32 cellular contexts compared by ENCODE assay signal in the genomic region with DNA sequence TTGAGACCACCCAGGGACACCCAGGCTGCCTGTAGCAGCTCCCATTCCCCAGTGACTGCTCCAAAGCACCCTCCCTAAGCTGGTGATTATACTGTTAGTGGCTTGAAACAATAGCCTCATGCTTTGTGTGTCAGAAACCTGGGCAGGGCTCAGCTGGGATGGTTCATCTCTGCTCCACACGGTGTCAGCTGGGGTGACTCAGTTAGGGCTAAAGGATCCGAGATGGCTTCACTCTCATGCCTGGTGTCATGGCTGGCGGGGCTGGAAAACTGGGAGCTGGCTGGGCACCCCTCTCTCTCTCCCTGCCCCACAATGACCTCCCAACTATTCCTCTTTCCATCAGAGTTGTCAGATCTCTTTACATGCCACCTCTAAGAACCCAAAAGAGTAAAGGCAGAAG. TPM values are rescaled to one million over a fixed set of nuclear protein-coding genes. Genes with fewer than 3 reads are reported as not detected.
DNase-seq lines count a peak whose midpoint lies in the region; ATAC-seq, FAIRE-seq and TF ChIP-seq lines count a peak whose summit lies in the region.
"Had no signal": no experiment of that assay in that cellular context is flagged by ENCODE, and none has a peak within 500 bp of the region (broad histone marks: within the 10 kb centered on the region; RNA-seq: fewer than 3 reads in every experiment).

No MANE protein-coding gene starts in this region.

- H3K27me3 ChIP-seq in HepG2 (ENCODE audit: control insufficient read depth in 1 of 2, insufficient read depth in 2 of 2, low read length in 2 of 2) = peaks cover 7 to 37% of the 10 kb centered on the region in 2 experiments; a peak in 4 of 5 replicates
- H3K27me3 ChIP-seq in right lobe of liver = peaks cover 0 to 4% of the 10 kb centered on the region in 2 donors
- H3K27me3 ChIP-seq: BE2C, BLaER1 had no signal

- H3K4me2 ChIP-seq in HepG2 (ENCODE audit: low read depth, low read length) = no peak overlapping the region
- H3K4me2 ChIP-seq: BLaER1 had no signal

- H3K4me1 ChIP-seq in HepG2 (ENCODE audit: insufficient read depth, low read length) (0 out of 2 replicates have a peak, but pooled peaks cover 4% of the 10 kb centered on the region), right lobe of liver (peaks cover 0 to 7% (median 0%) of the 10 kb centered on the region in 4 donors), kidney (ENCODE audit: control insufficient read depth in 1 of 2, insufficient read depth in 1 of 2, low read depth in 1 of 2, low read length in 2 of 2) (peaks cover 2 to 4% of the 10 kb centered on the region in 2 donors)

- no peak for TF ChIP-seq RAD21 in HepG2 (CRISPR knock-in tag; IDR thresholded peaks at IDR 0.05)

- H3K4me1 Mint-ChIP-seq in naive thymus-derived CD8-positive, alpha-beta T cell = peaks cover 0 to 11% (median 4%) of the 10 kb centered on the region in 4 donors
- peaks cover 3% of the 10 kb centered on the region; the same call in 1 of the 2 replicates for H3K4me1 Mint-ChIP-seq in WTC11

- H3K9me3 Mint-ChIP-seq in naive thymus-derived CD8-positive, alpha-beta T cell = peaks cover 0 to 8% (median 0%) of the 10 kb centered on the region in 9 donors
- peaks cover 22% of the 10 kb centered on the region for H3K9me3 Mint-ChIP-seq in WTC11

- WGBS in HepG2 (ENCODE audit: low lambda C conversion rate) = 3% methylated on average over 3 of the region's 3 CpGs
- WGBS in right lobe of liver (ENCODE audit: insufficient coverage, low coverage, low lambda C conversion rate, missing lambda C conversion rate) = no CpG with 5 or more reads among the region's 3 CpGs

- TF ChIP-seq EP300 in HepG2 (IDR thresholded peaks at IDR 0.05; ENCODE audit: low read depth in 2 of 2, low read length in 2 of 2) (no peak), HepG2 (CRISPR knock-in tag; IDR thresholded peaks at IDR 0.05; ENCODE audit: borderline replicate concordance) (no peak)

- no peaks in the 10 kb centered on the region for H3K36me3 Mint-ChIP-seq in naive thymus-derived CD8-positive, alpha-beta T cell
- H3K36me3 Mint-ChIP-seq in WTC11 = peaks cover 5% of the 10 kb centered on the region
- H3K36me3 Mint-ChIP-seq: CD14-positive monocyte; CD4-positive, alpha-beta memory T cell; CD4-positive, CD25-positive, alpha-beta regulatory T cell; CD8-positive, alpha-beta memory T cell had no signal

- no peaks in the 10 kb centered on the region for H4K20me1 ChIP-seq in HepG2 (ENCODE audit: insufficient read depth, low read length)
- H4K20me1 ChIP-seq: BLaER1 had no signal

- intact Hi-C loops in HepG2 (cut with micrococcal nuclease; ENCODE audit: unreplicated experiment) = no loop called here
- intact Hi-C loops in right lobe of liver (cut with DNase I) = no loop called here
- intact Hi-C loops in kidney (cut with DNase I) = loop anchor here (10.0 kb wide), 1 partner anchor 529 kb away; no protein-coding TSS in a partner anchor

- H3K27ac ChIP-seq in HepG2 (ENCODE audit: extremely low read length, insufficient read depth, low read length) (no peak overlapping the region), right lobe of liver (no peak overlapping the region), kidney (ENCODE audit: low read depth in 2 of 2, low read length in 2 of 2) (no peak overlapping the region)
- H3K27ac ChIP-seq: BLaER1 had no signal

- H3K4me3 ChIP-seq in HepG2 (replicated peaks in 1 of 3; ENCODE audit: insufficient read depth in 1 of 3, low read depth in 2 of 3, low read length in 3 of 3) (no peak overlapping the region), right lobe of liver (no peak overlapping the region), kidney (ENCODE audit: low read length in 2 of 2) (no peak overlapping the region)
- H3K4me3 ChIP-seq: BLaER1, GM12878 had no signal

- H3K27ac Mint-ChIP-seq in naive thymus-derived CD8-positive, alpha-beta T cell = no peak overlapping the region
- H3K27ac Mint-ChIP-seq in WTC11 = no peak overlapping the region
- H3K27ac Mint-ChIP-seq: CD14-positive monocyte; CD4-positive, CD25-positive, alpha-beta regulatory T cell; CD8-positive, alpha-beta memory T cell had no signal

- no peaks in the 10 kb centered on the region for H3K36me3 ChIP-seq in HepG2 (replicated peaks in 1 of 2; ENCODE audit: control insufficient read depth in 1 of 2, insufficient read depth in 2 of 2, low read length in 2 of 2)
- no peaks in the 10 kb centered on the region for H3K36me3 ChIP-seq in right lobe of liver
- H3K36me3 ChIP-seq in kidney (ENCODE audit: control insufficient read depth in 1 of 2, insufficient read depth in 2 of 2, low read length in 2 of 2) = no peaks in the 10 kb centered on the region
- H3K36me3 ChIP-seq: BE2C, BLaER1 had no signal

- POLR2A ChIA-PET in HepG2 (lab: Yijun Ruan, JAX) = no interaction called here
- POLR2A ChIA-PET in naive thymus-derived CD8-positive, alpha-beta T cell (lab: Charles Lee) = no interaction called here
- POLR2A ChIA-PET in WTC11 (lab: Charles Lee) = no interaction called here

- no peak overlapping the region for H3K4me3 Mint-ChIP-seq in naive thymus-derived CD8-positive, alpha-beta T cell
- H3K4me3 Mint-ChIP-seq in WTC11 = no peak overlapping the region
- H3K4me3 Mint-ChIP-seq: CD14-positive monocyte; CD4-positive, alpha-beta memory T cell; CD4-positive, CD25-positive, alpha-beta regulatory T cell; CD8-positive, alpha-beta memory T cell had no signal

- H3K27me3 Mint-ChIP-seq in naive thymus-derived CD8-positive, alpha-beta T cell = peaks cover 3 to 42% (median 25%) of the 10 kb centered on the region in 5 donors
- peaks cover 20% of the 10 kb centered on the region for H3K27me3 Mint-ChIP-seq in WTC11 (ENCODE audit: low read depth)

- TF ChIP-seq CTCF in HepG2 (CRISPR knock-in tag; IDR thresholded peaks at IDR 0.05) (no peak), right lobe of liver (IDR thresholded peaks at IDR 0.05) (no peak), kidney (IDR thresholded peaks at IDR 0.05; ENCODE audit: borderline replicate concordance, extremely low read depth, insufficient read depth) (no peak), WTC11 (IDR thresholded peaks at IDR 0.05) (no peak)

- H3K9ac ChIP-seq in HepG2 (ENCODE audit: insufficient read depth, low read depth, low read length) (no peak overlapping the region), kidney (ENCODE audit: low read length in 2 of 2) (no peak overlapping the region)
- H3K9ac ChIP-seq: BLaER1 had no signal

- in situ Hi-C loops in HepG2 (cut with HindIII; ENCODE audit: extremely low pct_ligation_motif_present, low pct_unique_long_range_greater_than_20kb) = no loop called here

- BruUV-seq in HepG2 (replicated peaks; lab: Mats Ljungman, UMichigan) = no TSS peak

- no peaks in the 10 kb centered on the region for H3K79me2 ChIP-seq in HepG2 (ENCODE audit: insufficient read depth, low read length)

- H3K9me3 ChIP-seq in HepG2 (ENCODE audit: low read length) (peaks cover 16% of the 10 kb centered on the region; the same call in 1 of the 2 replicates), right lobe of liver (no peaks in the 10 kb centered on the region), kidney (ENCODE audit: control insufficient read depth in 1 of 2, low read length in 2 of 2) (no peaks in the 10 kb centered on the region)
- H3K9me3 ChIP-seq: BE2C had no signal

- H2AFZ ChIP-seq in HepG2 (ENCODE audit: low read length) = no peak overlapping the region

- FAIRE-seq in HepG2 (lab: Jason Lieb, UNC) = no peak
- peak; percentile 55 for FAIRE-seq in HTR-8/SVneo (lab: Jason Lieb, UNC)
- FAIRE-seq in kidney (lab: Jason Lieb, UNC) = no peak
- FAIRE-seq in GM19239 (lab: Jason Lieb, UNC) = no peak
- FAIRE-seq: A204.1, GM12878, GM12892, GM18507 had no signal

- CTCF ChIA-PET in HepG2 (lab: Yijun Ruan, JAX; ENCODE audit: low intra/inter-chr PET ratio, low total read pairs) = no interaction called here
- CTCF ChIA-PET in WTC11 (lab: Charles Lee) = interaction anchor here (0.8 to 1.1 kb wide), 2 partner anchors 561 to 590 kb away, joined by 3 to 4 read pairs; no protein-coding TSS in a partner anchor

- ATAC-seq in HepG2 = no peak
- no peak for ATAC-seq in right lobe of liver
- ATAC-seq in naive thymus-derived CD8-positive, alpha-beta T cell = no peak
- ATAC-seq in WTC11 = no peak
- ATAC-seq: GM12878 had no signal

- no peak for DNase-seq in HepG2 (ENCODE audit: low spot score)
- no peak for DNase-seq in right lobe of liver
- DNase-seq in HTR-8/SVneo (ENCODE audit: insufficient read length, low spot score) = no peak
- DNase-seq in kidney = peak; percentile 52
- DNase-seq in naive thymus-derived CD8-positive, alpha-beta T cell = no peak
- DNase-seq in WTC11 (ENCODE audit: low spot score) = no peak
- no peak for DNase-seq in GM19239 (ENCODE audit: insufficient read length, low spot score)
- DNase-seq: 8988T; ACHN; BE2C; C1 segment of cervical spinal cord; CD4-positive, alpha-beta memory T cell; CD4-positive, CD25-positive, alpha-beta regulatory T cell; CD8-positive, alpha-beta memory T cell; COR-L47; DMS 273 treated with DMSO at 0.1 percent for 48 hours; DMS153; DMS53; DMS79; DND-41; EL; GDM1 had no signal

- TF ChIP-seq POLR2A in HepG2 (IDR thresholded peaks at IDR 0.05; ENCODE audit: insufficient read depth in 1 of 2, low read depth in 2 of 2, low read length in 2 of 2) (no peak), right lobe of liver (IDR thresholded peaks at IDR 0.05) (no peak)

RNA-seq across cellular contexts. Expression of a gene that starts 44.4 kb away (rescaled TPM):
- total RNA-seq in HepG2 (2016; rRNA removed; fragmentation: Illumina TruSeq; extraction: Trizol) (not detected in 2 replicates), right lobe of liver (not detected), kidney (not detected), WTC11 (2021) (not detected in 3 replicates)
- total RNA-seq in HepG2 (2016; cell fraction: cytosol; rRNA removed; fragmentation: Illumina TruSeq; extraction: Trizol; ENCODE audit: low read depth) = not detected in 2 replicates
- not detected in 2 replicates for total RNA-seq in HepG2 (2016; cell fraction: insoluble cytoplasmic fraction; rRNA removed; fragmentation: Illumina TruSeq; extraction: Trizol)
- total RNA-seq in HepG2 (2016; cell fraction: membrane; rRNA removed; fragmentation: Illumina TruSeq; extraction: Trizol) = not detected in 2 replicates
- total RNA-seq in HepG2 (2016; cell fraction: nucleus; rRNA removed; fragmentation: Illumina TruSeq; extraction: Trizol) = not detected in 2 replicates
- polyA plus RNA-seq in HepG2 (2011; rRNA removed) (not detected in 2 replicates), kidney (ENCODE audit: insufficient read depth, low read depth, low replicate concordance) (not detected)
- not detected in 2 replicates for polyA plus RNA-seq in HepG2 (2011; cell fraction: cytosol; rRNA removed)
- not detected in 2 replicates for polyA plus RNA-seq in HepG2 (2011; cell fraction: nucleus; rRNA removed)
- polyA plus RNA-seq in HepG2 (2012) = not detected in 2 replicates
- polyA plus RNA-seq in HepG2 (2016; cell fraction: cytosol; fragmentation: Illumina TruSeq; extraction: Trizol; ENCODE audit: low read depth) = not detected in 2 replicates
- not detected in 2 replicates for polyA plus RNA-seq in HepG2 (2016; cell fraction: insoluble cytoplasmic fraction; fragmentation: Illumina TruSeq; extraction: Trizol; ENCODE audit: low read depth)
- polyA plus RNA-seq in HepG2 (2016; cell fraction: membrane; fragmentation: Illumina TruSeq; extraction: Trizol; ENCODE audit: low read depth) = not detected in 2 replicates
- not detected in 2 replicates for polyA plus RNA-seq in HepG2 (2016; cell fraction: nucleus; fragmentation: Illumina TruSeq; extraction: Trizol; ENCODE audit: insufficient read depth, low read depth)
- polyA minus RNA-seq in HepG2 (2011; rRNA and poly(A)+ RNA removed; ENCODE audit: low replicate concordance) = not detected in 2 replicates
- polyA minus RNA-seq in HepG2 (2011; cell fraction: cytosol; rRNA and poly(A)+ RNA removed) = not detected in 2 replicates
- polyA minus RNA-seq in HepG2 (2011; cell fraction: nucleus; rRNA and poly(A)+ RNA removed) = not detected in 2 replicates
- total RNA-seq in naive thymus-derived CD8-positive, alpha-beta T cell = not detected
- polyA plus RNA-seq in naive thymus-derived CD8-positive, alpha-beta T cell = not detected
- total RNA-seq: A673; CD4-positive, alpha-beta memory T cell; CD4-positive, CD25-positive, alpha-beta regulatory T cell; CD8-positive, alpha-beta memory T cell; Daoy; G401; GM12878 had no signal
- polyA plus RNA-seq: AG04450; CD14-positive monocyte; CD4-positive, alpha-beta memory T cell; CD4-positive, CD25-positive, alpha-beta regulatory T cell; CD8-positive, alpha-beta memory T cell; GM12878 had no signal
